In the genomic region with DNA sequence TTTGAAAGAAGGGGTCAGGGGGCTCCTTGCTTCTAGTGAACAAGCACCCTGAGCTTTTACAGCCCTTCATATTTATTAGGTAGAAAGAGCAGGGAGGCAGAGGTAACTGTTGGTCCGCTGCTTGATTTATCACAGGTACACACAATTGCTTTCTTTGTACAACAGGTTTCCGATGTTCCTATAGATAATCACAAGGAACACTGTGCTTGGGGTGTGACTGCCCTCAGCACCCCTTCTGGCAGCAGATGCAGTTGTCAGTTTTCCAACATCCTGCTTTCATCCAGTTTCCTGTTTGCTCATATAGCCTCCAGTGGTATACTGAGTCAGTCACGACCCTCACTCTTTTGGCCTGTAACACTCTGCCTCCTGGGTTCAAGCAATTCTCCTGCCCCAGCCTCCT, we compare ENCODE assay signal across 27 cellular contexts.
"Had no signal": no experiment of that assay in that cellular context is flagged by ENCODE, and none has a peak within 500 bp of the region (broad histone marks: within the 10 kb centered on the region; RNA-seq: fewer than 3 reads in every experiment).

No MANE protein-coding gene starts in this region.

- H3K36me3 ChIP-seq: uterus had no signal

- H3K9me3 ChIP-seq: gastrocnemius medialis, neutrophil, right atrium auricular region, thoracic aorta, tibial nerve, upper lobe of right lung, uterus had no signal

- H3K27ac Mint-ChIP-seq: endodermal cell; memory B cell; natural killer cell treated with Interleukin-12 subunit alpha and Interleukin-12 subunit beta and Interleukin-15 and Interleukin-18, amount 100 ng/mL, for 72 hours; progenitor cell of endocrine pancreas; stimulated activated memory B cell treated with anti-CD40 and anti-IgM and Interleukin-4, amounts not matched to agents 10 μg/mL and 1 μg/mL and 100 μg/mL, for 72 hours had no signal

- H3K9me3 Mint-ChIP-seq: endodermal cell; memory B cell; naive B cell; natural killer cell treated with Interleukin-12 subunit alpha and Interleukin-12 subunit beta and Interleukin-15 and Interleukin-18, amount 100 ng/mL, for 72 hours; neural crest cell; stimulated activated memory B cell treated with anti-CD40 and anti-IgM and Interleukin-4, amounts not matched to agents 10 μg/mL and 1 μg/mL and 100 μg/mL, for 72 hours had no signal

- H3K27me3 Mint-ChIP-seq: memory B cell; naive B cell; natural killer cell treated with Interleukin-12 subunit alpha and Interleukin-12 subunit beta and Interleukin-15 and Interleukin-18, amount 100 ng/mL, for 72 hours; progenitor cell of endocrine pancreas; stimulated activated memory B cell treated with anti-CD40 and anti-IgM and Interleukin-4, amounts not matched to agents 10 μg/mL and 1 μg/mL and 100 μg/mL, for 72 hours had no signal

- H3K4me1 Mint-ChIP-seq: endodermal cell; memory B cell; naive B cell; neural crest cell; stimulated activated memory B cell treated with anti-CD40 and anti-IgM and Interleukin-4, amounts not matched to agents 10 μg/mL and 1 μg/mL and 100 μg/mL, for 72 hours had no signal

- H2AFZ ChIP-seq: parathyroid adenoma had no signal

- H3K4me1 ChIP-seq: gastrocnemius medialis, parathyroid adenoma, right atrium auricular region, tibial nerve, upper lobe of right lung, uterus had no signal

- ATAC-seq: esophagus mucosa; gastrocnemius medialis; left ventricle myocardium superior; natural killer cell treated with Interleukin-12 subunit alpha and Interleukin-12 subunit beta and Interleukin-15 and Interleukin-18, amount 100 ng/mL, for 72 hours; sciatic nerve; stimulated activated memory B cell treated with anti-CD40 and anti-IgM and Interleukin-4, amounts not matched to agents 10 μg/mL and 1 μg/mL and 100 μg/mL, for 72 hours; stimulated activated naive CD8-positive, alpha-beta T cell treated with anti-CD3 and anti-CD28 coated beads, Interleukin-15, Interleukin-2, amounts not matched to agents 100 U/mL and 50 U/mL, for 24 hours; upper lobe of right lung had no signal

- DNase-seq: dorsolateral prefrontal cortex; effector CD4-positive, alpha-beta T cell; endodermal cell; foreskin fibroblast; gastrocnemius medialis; head of caudate nucleus; left ventricle myocardium superior; naive B cell; stimulated activated CD4-positive, alpha-beta T cell treated with anti-CD3 and anti-CD28 coated beads, Interleukin-2, amount 100 ng/mL, for 24 hours; stimulated activated CD4-positive, alpha-beta T cell treated with anti-CD3 and anti-CD28 coated beads, Interleukin-4, amount 100 ng/mL, for 4 hours; stimulated activated naive CD8-positive, alpha-beta T cell treated with anti-CD3 and anti-CD28 coated beads, Interleukin-15, Interleukin-2, amounts not matched to agents 100 U/mL and 50 U/mL, for 24 hours; upper lobe of right lung; uterus had no signal

- H3K4me3 ChIP-seq: dorsolateral prefrontal cortex, gastrocnemius medialis, lung, right atrium auricular region, thoracic aorta, tibial nerve, upper lobe of right lung, uterus had no signal

- H3K27ac ChIP-seq: dorsolateral prefrontal cortex, epithelial cell of prostate, gastrocnemius medialis, neutrophil, parathyroid adenoma, right atrium auricular region, thoracic aorta, tibial nerve, upper lobe of right lung, uterus had no signal

- H3K79me2 ChIP-seq: parathyroid adenoma had no signal

- H3K4me3 Mint-ChIP-seq: endodermal cell; memory B cell; naive B cell; natural killer cell treated with Interleukin-12 subunit alpha and Interleukin-12 subunit beta and Interleukin-15 and Interleukin-18, amount 100 ng/mL, for 72 hours; neural crest cell; stimulated activated memory B cell treated with anti-CD40 and anti-IgM and Interleukin-4, amounts not matched to agents 10 μg/mL and 1 μg/mL and 100 μg/mL, for 72 hours had no signal

- H3K27me3 ChIP-seq: dorsolateral prefrontal cortex, gastrocnemius medialis, neutrophil, right atrium auricular region, tibial nerve, upper lobe of right lung, uterus had no signal
